8 cellular contexts compared by ENCODE assay signal in genomic region chr22:37657590-37658132, GRCh38. TPM values are rescaled to one million over a fixed set of nuclear protein-coding genes. Genes with fewer than 3 reads are reported as not detected.
DNase-seq lines count a peak whose midpoint lies in the region; ATAC-seq, FAIRE-seq and TF ChIP-seq lines count a peak whose summit lies in the region.

No MANE protein-coding gene starts in this region.

- H3K4me1 ChIP-seq in HAP-1: peaks cover 18% of the 10 kb centered on the region
- H3K4me1 ChIP-seq in kidney (ENCODE audit: control insufficient read depth in 1 of 2, insufficient read depth in 1 of 2, low read depth in 1 of 2, low read length in 2 of 2): peaks cover 9 to 28% of the 10 kb centered on the region in 2 donors
- H3K4me1 ChIP-seq in thoracic aorta (ENCODE audit: control insufficient read depth in 1 of 2, low read depth in 2 of 2): peaks cover 11 to 39% of the 10 kb centered on the region in 2 donors

- intact Hi-C loops in kidney (cut with DNase I): no loop called here

- no peaks in the 10 kb centered on the region for H3K36me3 Mint-ChIP-seq in activated naive CD8-positive, alpha-beta T cell

- H3K36me3 ChIP-seq in HAP-1 (replicated peaks): peaks cover 14% of the 10 kb centered on the region
- H3K36me3 ChIP-seq in kidney (ENCODE audit: control insufficient read depth in 1 of 2, insufficient read depth in 2 of 2, low read length in 2 of 2): no peaks in the 10 kb centered on the region
- H3K36me3 ChIP-seq in thoracic aorta: no peaks in the 10 kb centered on the region

- FAIRE-seq in kidney (lab: Jason Lieb, UNC): no peak

- POLR2A ChIA-PET in AG04450 (lab: Yijun Ruan, JAX): interaction anchor here (0.8 to 3.9 kb wide), 15 partner anchors 10 to 112 kb away, joined by 3 to 46 read pairs (median 5); partner anchors contain the start of genes GGA1, LGALS1 and NOL12

- H3K9ac ChIP-seq in kidney (ENCODE audit: low read length in 2 of 2): peak overlapping the region; percentile 7 to 71

- H3K4me1 Mint-ChIP-seq in activated naive CD8-positive, alpha-beta T cell (ENCODE audit: low read depth): peaks cover 35% of the 10 kb centered on the region

- DNase-seq in AG04450 (ENCODE audit: low read depth, low spot score): no peak
- DNase-seq in HAP-1 (ENCODE audit: low spot score in 2 of 2): no peak
- DNase-seq in kidney: no peak
- DNase-seq in thoracic aorta (ENCODE audit: low spot score): no peak
- DNase-seq in NOMO-1 treated with dmso at 0.1 percent for 144 hours (lab: John Stamatoyannopoulos, UW; ENCODE audit: unreplicated experiment): no peak
- no peak for DNase-seq in activated CD4-positive, alpha-beta T cell treated with anti-CD3 and anti-CD28 coated beads, Interleukin-2, amount 50 U/mL, for 1 hour

- TF ChIP-seq CTCF in AG04450 (IDR thresholded peaks at IDR 0.05; ENCODE audit: low read depth, low read length) (no peak), kidney (IDR thresholded peaks at IDR 0.05; ENCODE audit: borderline replicate concordance, extremely low read depth, insufficient read depth) (no peak), thoracic aorta (IDR thresholded peaks at IDR 0.05) (no peak)

- H3K9me3 Mint-ChIP-seq in activated naive CD8-positive, alpha-beta T cell (ENCODE audit: low read depth): no peaks in the 10 kb centered on the region

- CTCF ChIA-PET in AG04450 (lab: Charles Lee): interaction anchor here (0.9 to 3.4 kb wide), 8 partner anchors 13 to 96 kb away, joined by 3 to 54 read pairs (median 4); no protein-coding TSS in a partner anchor

- no peaks in the 10 kb centered on the region for H3K27me3 ChIP-seq in AG04450 (ENCODE audit: control insufficient read depth, insufficient read depth, low read length)
- no peaks in the 10 kb centered on the region for H3K27me3 ChIP-seq in HAP-1 (ENCODE audit: low read depth)
- no peaks in the 10 kb centered on the region for H3K27me3 ChIP-seq in thoracic aorta (replicated peaks; ENCODE audit: insufficient read depth)

- H3K4me3 ChIP-seq in AG04450 (ENCODE audit: low read depth, low read length) (peak overlapping the region; percentile 71), HAP-1 (peak overlapping the region; percentile 34), kidney (ENCODE audit: low read length in 2 of 2) (peak overlapping the region; percentile 52 to 90), thoracic aorta (peak overlapping the region; percentile 71)

- in situ Hi-C loops in HAP-1 (cut with MboI; ENCODE audit: low sequenced_read_pairs): no loop called here

- peak overlapping the region; percentile 96 for H3K27ac Mint-ChIP-seq in activated naive CD8-positive, alpha-beta T cell

- H3K27ac ChIP-seq in AG04450 (ENCODE audit: low read depth, low read length): peak overlapping the region; percentile 85
- no peak overlapping the region for H3K27ac ChIP-seq in kidney (ENCODE audit: low read depth in 2 of 2, low read length in 2 of 2)
- H3K27ac ChIP-seq in thoracic aorta: peak overlapping the region; percentile 81 to 83

- no peaks in the 10 kb centered on the region for H3K27me3 Mint-ChIP-seq in activated naive CD8-positive, alpha-beta T cell

- H3K9me3 ChIP-seq in AG04450 (ENCODE audit: control insufficient read depth, insufficient read depth, low read length) (no peaks in the 10 kb centered on the region), HAP-1 (no peaks in the 10 kb centered on the region), kidney (ENCODE audit: control insufficient read depth in 1 of 2, low read length in 2 of 2) (no peaks in the 10 kb centered on the region), thoracic aorta (no peaks in the 10 kb centered on the region)

- no peak for ATAC-seq in thoracic aorta (ENCODE audit: insufficient number of reproducible peaks, low FRiP score, low read depth)
- no peak for ATAC-seq in HG03442 (IDR thresholded peaks at IDR 0.05; ENCODE audit: unreplicated experiment)

- peak overlapping the region; percentile 93 for H3K4me3 Mint-ChIP-seq in activated naive CD8-positive, alpha-beta T cell

RNA-seq across cellular contexts. Expression of gene PDXP, which starts 0.9 kb away (rescaled TPM):
- polyA plus RNA-seq in AG04450 (2011; rRNA removed) (11.7 and 17.7 TPM in 2 replicates), kidney (ENCODE audit: insufficient read depth, low read depth, low replicate concordance) (29.6 TPM)
- polyA minus RNA-seq in AG04450 (2011; rRNA and poly(A)+ RNA removed): 6.3 and 9.7 TPM in 2 replicates
- total RNA-seq in kidney (6.3 TPM), thoracic aorta (10 to 100 TPM in 1 of 2 donors, 1 to 10 TPM in 1; 6.3 to 13.8 TPM)

RNA-seq across cellular contexts. Expression of gene LGALS1, which starts 17.8 kb away (rescaled TPM):
- polyA plus RNA-seq in AG04450 (2011; rRNA removed) (5,926 and 7,935 TPM in 2 replicates), kidney (ENCODE audit: insufficient read depth, low read depth, low replicate concordance) (496 TPM)
- 3,546 and 5,412 TPM in 2 replicates for polyA minus RNA-seq in AG04450 (2011; rRNA and poly(A)+ RNA removed)
- total RNA-seq in kidney (227 TPM), thoracic aorta (1,000 to 10,000 TPM; 1,470 to 1,957 TPM)

RNA-seq across cellular contexts. Expression of gene SH3BP1, which starts 18.2 kb away (rescaled TPM):
- polyA plus RNA-seq in AG04450 (2011; rRNA removed) (8.4 and 11.3 TPM in 2 replicates), kidney (ENCODE audit: insufficient read depth, low read depth, low replicate concordance) (2.2 TPM)
- polyA minus RNA-seq in AG04450 (2011; rRNA and poly(A)+ RNA removed): 12.8 and 14.4 TPM in 2 replicates
- total RNA-seq in kidney (12.8 TPM), thoracic aorta (10 to 100 TPM in 1 of 2 donors, 1 to 10 TPM in 1; 5.6 to 14.2 TPM)

RNA-seq across cellular contexts. Expression of gene NOL12, which starts 28.5 kb away (rescaled TPM):
- polyA plus RNA-seq in AG04450 (2011; rRNA removed) (10.4 and 11.8 TPM in 2 replicates), kidney (ENCODE audit: insufficient read depth, low read depth, low replicate concordance) (26.3 TPM)
- 10.9 and 13.9 TPM in 2 replicates for polyA minus RNA-seq in AG04450 (2011; rRNA and poly(A)+ RNA removed)
- total RNA-seq in kidney (27.5 TPM), thoracic aorta (10 to 100 TPM; 11.1 to 58.9 TPM)

RNA-seq across cellular contexts. Expression of gene TRIOBP, which starts 39.2 kb away (rescaled TPM):
- polyA plus RNA-seq in AG04450 (2011; rRNA removed) (37.0 and 76.4 TPM in 2 replicates), kidney (ENCODE audit: insufficient read depth, low read depth, low replicate concordance) (32.1 TPM)
- polyA minus RNA-seq in AG04450 (2011; rRNA and poly(A)+ RNA removed): 78.8 and 114 TPM in 2 replicates
- total RNA-seq in kidney (125 TPM), thoracic aorta (100 to 1,000 TPM; 126 to 146 TPM)

Comparison
In these comparisons a context has a peak if more than half of its experiments do, and no peak if none do; other contexts are left out.
1. H3K27ac ChIP-seq: peak in AG04450 (single experiment) and thoracic aorta (2 of 2); none in kidney (0 of 2).
2. Peak in every context shown above with its lines, with median percentiles within 50 percentile points of each other: H3K4me3 ChIP-seq.